Comparison of ENCODE assay signal across 12 cellular contexts in genomic region chr11:132058211-132058772, GRCh38.
DNase-seq lines count a peak whose midpoint lies in the region; ATAC-seq and TF ChIP-seq lines count a peak whose summit lies in the region.
"Had no signal": no experiment of that assay in that cellular context is flagged by ENCODE, and none has a peak within 500 bp of the region (broad histone marks: within the 10 kb centered on the region; RNA-seq: fewer than 3 reads in every experiment).

No MANE protein-coding gene starts in this region.

- H3K4me1 ChIP-seq in lung (ENCODE audit: control insufficient read depth in 2 of 2, insufficient read depth in 2 of 2, low read length in 2 of 2), result peaks cover 0 to 3% of the 10 kb centered on the region in 2 donors
- H3K4me1 ChIP-seq: BE2C had no signal

- POLR2A ChIA-PET in HEK293T (lab: Yijun Ruan, JAX), result no interaction called here

- CTCF ChIA-PET in HEK293T (lab: Yijun Ruan, JAX), result no interaction called here

- TF ChIP-seq POLR2A in NB4 (IDR thresholded peaks at IDR 0.05; ENCODE audit: extremely low read depth, insufficient read length) (no peak), erythroblast (IDR thresholded peaks at IDR 0.05; ENCODE audit: low read length) (no peak)

- H3K27me3 ChIP-seq in dorsolateral prefrontal cortex (no peaks in the 10 kb centered on the region), lung (ENCODE audit: control insufficient read depth, insufficient read depth) (no peaks in the 10 kb centered on the region)
- H3K27me3 ChIP-seq: BE2C had no signal

- intact Hi-C loops in dorsolateral prefrontal cortex (cut with DNase I), result no loop called here

- DNase-seq in Ammon's horn (ENCODE audit: low spot score) (peak; percentile 84), NB4 (ENCODE audit: low read depth) (peak; percentile 59), dorsolateral prefrontal cortex (peak in 2 of 10 donors; percentile 16 to 41), lung (ENCODE audit: low spot score) (no peak), HEK293T (ENCODE audit: extremely low spot score) (no peak), erythroblast (lab: John Stamatoyannopoulos, UW) (no peak)
- no peak for DNase-seq in stimulated activated CD4-positive, alpha-beta T cell treated with anti-CD3 and anti-CD28 coated beads, Interleukin-1b, Interleukin-23, amount 100 ng/mL, for 48 hours
- DNase-seq: activated CD4-positive, alpha-beta memory T cell treated with anti-CD3 and anti-CD28 coated beads, Interleukin-2, amount 10 ng/mL, durations not matched to agents 7 days and 5 days; BE2C; NCI-H1092 had no signal

- TF ChIP-seq CTCF in NB4 (IDR thresholded peaks at IDR 0.05; ENCODE audit: low read depth, low read length) (no peak), dorsolateral prefrontal cortex (IDR thresholded peaks at IDR 0.05 in 54 of 56, conservative IDR thresholded peaks at IDR 0.05 in 2 of 56; ENCODE audit: low read depth in 1 of 56, partially characterized antibody in 56 of 56) (no peak), lung (IDR thresholded peaks at IDR 0.05; ENCODE audit: control extremely low read depth, extremely low read depth) (no peak)

- H3K36me3 ChIP-seq in lung (ENCODE audit: control insufficient read depth in 2 of 2, insufficient read depth in 2 of 2, low read length in 2 of 2), result no peaks in the 10 kb centered on the region
- H3K36me3 ChIP-seq: BE2C had no signal

- ATAC-seq in lung (ENCODE audit: insufficient read depth, low FRiP score) (peak; percentile 63), GM18858 (IDR thresholded peaks at IDR 0.05; ENCODE audit: unreplicated experiment) (no peak)

- WGBS in lung, 2 donors, result 53 to 65% methylated on average over 8 of the region's 8 CpGs

- H3K4me3 ChIP-seq in NB4 (ENCODE audit: low read depth, low read length) (no peak overlapping the region), dorsolateral prefrontal cortex (peak overlapping the region in 1 of 59 donors; percentile 2), lung (no peak overlapping the region)

- H3K27ac ChIP-seq in dorsolateral prefrontal cortex, result peak overlapping the region in 46 of 59 donors; percentile 1 to 76 (median 60)
- H3K27ac ChIP-seq in lung (ENCODE audit: low read depth in 1 of 2, low read length in 1 of 2), result peak overlapping the region in 1 of 2 donors; percentile 25
- H3K27ac ChIP-seq: RWPE1 had no signal

- no peaks in the 10 kb centered on the region for H3K9me3 ChIP-seq in lung (ENCODE audit: control insufficient read depth in 2 of 2, insufficient read depth in 1 of 2, low read length in 1 of 2)
- H3K9me3 ChIP-seq: BE2C had no signal

TF ChIP-seq in HEK293T, 16 proteins besides CTCF, POLR2A, EP300 and RAD21:
- TF ChIP-seq PKNOX1 (IDR thresholded peaks at IDR 0.05) (no peak), L3MBTL2 (conservative IDR thresholded peaks at IDR 0.05) (no peak), CTBP1 (IDR thresholded peaks at IDR 0.05; ENCODE audit: borderline replicate concordance) (no peak), TARDBP (IDR thresholded peaks at IDR 0.05) (no peak), FOXM1 (IDR thresholded peaks at IDR 0.05; ENCODE audit: borderline replicate concordance) (no peak), ARNT (IDR thresholded peaks at IDR 0.05) (no peak), SUZ12 (IDR thresholded peaks at IDR 0.05) (no peak)

Comparison
In these comparisons a context has a peak if more than half of its experiments do, and no peak if none do; other contexts are left out.
1. DNase-seq: peak in Ammon's horn (single experiment) and NB4 (single experiment); none in lung (single experiment), HEK293T (single experiment), erythroblast (0 of 2) and stimulated activated CD4-positive, alpha-beta T cell treated with anti-CD3 and anti-CD28 coated beads, Interleukin-1b, Interleukin-23, amount 100 ng/mL, for 48 hours (single experiment).